12 cellular contexts compared by ENCODE assay signal in genomic region chr2:120528051-120528692, GRCh38.
"Had no signal": no experiment of that assay in that cellular context is flagged by ENCODE, and none has a peak within 500 bp of the region (broad histone marks: within the 10 kb centered on the region; RNA-seq: fewer than 3 reads in every experiment).

No MANE protein-coding gene starts in this region.

- DNase-seq: activated CD4-positive, alpha-beta T cell treated with anti-CD3 and anti-CD28 coated beads for 48 hours; activated CD8-positive, alpha-beta memory T cell treated with anti-CD3 and anti-CD28 coated beads, Interleukin-2, amount 50 U/mL, for 48 hours; activated CD8-positive, alpha-beta T cell treated with anti-CD3 and anti-CD28 coated beads, Interleukin-2, amount 10 ng/mL, durations not matched to agents 7 days and 5 days; activated naive CD4-positive, alpha-beta T cell; ovary; stomach; T-helper 9 cell; uterus had no signal

- H3K4me3 ChIP-seq: cardiac muscle cell, heart left ventricle, ovary, stomach, thoracic aorta, uterus had no signal

- H3K27me3 ChIP-seq: cardiac muscle cell, heart left ventricle, ovary, uterus had no signal

- ATAC-seq: activated CD8-positive, alpha-beta T cell treated with anti-CD3 and anti-CD28 coated beads, Interleukin-2, amount 10 ng/mL, durations not matched to agents 7 days and 5 days; left lobe of liver had no signal

- H3K36me3 ChIP-seq: cardiac muscle cell, heart left ventricle, ovary, stomach, thoracic aorta, uterus had no signal

- H3K27ac ChIP-seq: cardiac muscle cell, heart left ventricle, ovary, stomach, thoracic aorta, uterus had no signal

- H3K4me1 ChIP-seq: uterus had no signal

- H3K9me3 ChIP-seq: ovary, stomach, thoracic aorta, uterus had no signal
